Comparison of ENCODE assay signal across 25 cellular contexts in genomic region chr6:2224847-2225382, GRCh38.
"Had no signal": no experiment of that assay in that cellular context is flagged by ENCODE, and none has a peak within 500 bp of the region (broad histone marks: within the 10 kb centered on the region; RNA-seq: fewer than 3 reads in every experiment).

No MANE protein-coding gene starts in this region.

- H3K4me3 Mint-ChIP-seq: activated CD4-positive, alpha-beta T cell treated with anti-CD3 and anti-CD28 coated beads, Interleukin-2, amount 10 ng/mL, durations not matched to agents 7 days and 5 days; activated CD8-positive, alpha-beta memory T cell treated with anti-CD3 and anti-CD28 coated beads, Interleukin-2, amount 10 ng/mL, durations not matched to agents 7 days and 5 days; activated CD8-positive, alpha-beta T cell treated with anti-CD3 and anti-CD28 coated beads for 36 hours; activated naive CD4-positive, alpha-beta T cell treated with anti-CD3 and anti-CD28 coated beads, Interleukin-2, amount 10 ng/mL, durations not matched to agents 7 days and 5 days; effector memory CD8-positive, alpha-beta T cell; nephron; stimulated activated naive B cell treated with anti-CD40 and anti-IgM and Interleukin-4, amounts not matched to agents 10 μg/mL and 1 μg/mL and 100 μg/mL, for 72 hours had no signal

- H3K27ac ChIP-seq: esophagus muscularis mucosa, gastrocnemius medialis, neutrophil, parathyroid adenoma, skin epidermis, testis, upper lobe of right lung, WERI-Rb-1 had no signal

- ATAC-seq: activated CD8-positive, alpha-beta memory T cell treated with anti-CD3 and anti-CD28 coated beads, Interleukin-2, amount 10 ng/mL, durations not matched to agents 7 days and 5 days; activated CD8-positive, alpha-beta T cell treated with anti-CD3 and anti-CD28 coated beads for 36 hours; effector memory CD8-positive, alpha-beta T cell; gastrocnemius medialis; left ventricle myocardium superior; right cardiac atrium; stimulated activated naive B cell treated with anti-CD40 and anti-IgM and Interleukin-4, amounts not matched to agents 10 μg/mL and 1 μg/mL and 100 μg/mL, for 72 hours; upper lobe of right lung had no signal

- DNase-seq: activated CD4-positive, alpha-beta T cell treated with anti-CD3 and anti-CD28 coated beads, Interleukin-2, amount 10 ng/mL, durations not matched to agents 7 days and 5 days; activated CD4-positive, CD25-positive, alpha-beta regulatory T cell treated with anti-CD3 and anti-CD28 coated beads, Interleukin-2, amount 50 U/mL, for 72 hours; activated CD8-positive, alpha-beta memory T cell treated with anti-CD3 and anti-CD28 coated beads, Interleukin-2, amount 10 ng/mL, durations not matched to agents 7 days and 5 days; activated CD8-positive, alpha-beta T cell treated with anti-CD3 and anti-CD28 coated beads for 36 hours; activated effector memory CD4-positive, alpha-beta T cell treated with anti-CD3 and anti-CD28 coated beads, Interleukin-2, amount 50 U/mL, for 16 hours; activated naive CD4-positive, alpha-beta T cell treated with anti-CD3 and anti-CD28 coated beads, Interleukin-2, amount 10 ng/mL, durations not matched to agents 7 days and 5 days; activated T-cell treated with anti-CD3 and anti-CD28 coated beads for 4 hours; amygdala; effector memory CD8-positive, alpha-beta T cell; gastrocnemius medialis; hypothalamus; left ventricle myocardium superior; midbrain; right cardiac atrium; stimulated activated CD4-positive, alpha-beta T cell treated with anti-CD3 and anti-CD28 coated beads, Interleukin-15, amount 100 ng/mL, for 24 hours; stimulated activated naive B cell treated with anti-CD40 and anti-IgM and Interleukin-4, amounts not matched to agents 10 μg/mL and 1 μg/mL and 100 μg/mL, for 72 hours; SW 1271; testis; upper lobe of right lung; WERI-Rb-1 had no signal

- H3K36me3 Mint-ChIP-seq: activated CD8-positive, alpha-beta memory T cell treated with anti-CD3 and anti-CD28 coated beads, Interleukin-2, amount 10 ng/mL, durations not matched to agents 7 days and 5 days; activated naive CD4-positive, alpha-beta T cell treated with anti-CD3 and anti-CD28 coated beads, Interleukin-2, amount 10 ng/mL, durations not matched to agents 7 days and 5 days; stimulated activated naive B cell treated with anti-CD40 and anti-IgM and Interleukin-4, amounts not matched to agents 10 μg/mL and 1 μg/mL and 100 μg/mL, for 72 hours had no signal

- H3K9me3 Mint-ChIP-seq: activated CD4-positive, alpha-beta T cell treated with anti-CD3 and anti-CD28 coated beads, Interleukin-2, amount 10 ng/mL, durations not matched to agents 7 days and 5 days; activated CD8-positive, alpha-beta T cell treated with anti-CD3 and anti-CD28 coated beads for 36 hours; activated naive CD4-positive, alpha-beta T cell treated with anti-CD3 and anti-CD28 coated beads, Interleukin-2, amount 10 ng/mL, durations not matched to agents 7 days and 5 days; effector memory CD8-positive, alpha-beta T cell; nephron; stimulated activated naive B cell treated with anti-CD40 and anti-IgM and Interleukin-4, amounts not matched to agents 10 μg/mL and 1 μg/mL and 100 μg/mL, for 72 hours had no signal

- H3K4me1 ChIP-seq: gastrocnemius medialis, parathyroid adenoma had no signal

- H3K36me3 ChIP-seq: esophagus muscularis mucosa, gastrocnemius medialis, neutrophil, upper lobe of right lung, WERI-Rb-1 had no signal

- H3K27ac Mint-ChIP-seq: activated CD4-positive, alpha-beta T cell treated with anti-CD3 and anti-CD28 coated beads, Interleukin-2, amount 10 ng/mL, durations not matched to agents 7 days and 5 days; activated CD8-positive, alpha-beta memory T cell treated with anti-CD3 and anti-CD28 coated beads, Interleukin-2, amount 10 ng/mL, durations not matched to agents 7 days and 5 days; activated CD8-positive, alpha-beta T cell treated with anti-CD3 and anti-CD28 coated beads for 36 hours; activated naive CD4-positive, alpha-beta T cell treated with anti-CD3 and anti-CD28 coated beads, Interleukin-2, amount 10 ng/mL, durations not matched to agents 7 days and 5 days; effector memory CD8-positive, alpha-beta T cell; nephron; stimulated activated naive B cell treated with anti-CD40 and anti-IgM and Interleukin-4, amounts not matched to agents 10 μg/mL and 1 μg/mL and 100 μg/mL, for 72 hours had no signal

- H3K9me3 ChIP-seq: esophagus muscularis mucosa, gastrocnemius medialis, neutrophil, testis, upper lobe of right lung had no signal

- H3K9ac ChIP-seq: parathyroid adenoma had no signal

- H3K27me3 Mint-ChIP-seq: activated CD4-positive, alpha-beta T cell treated with anti-CD3 and anti-CD28 coated beads, Interleukin-2, amount 10 ng/mL, durations not matched to agents 7 days and 5 days; activated CD8-positive, alpha-beta memory T cell treated with anti-CD3 and anti-CD28 coated beads, Interleukin-2, amount 10 ng/mL, durations not matched to agents 7 days and 5 days; activated CD8-positive, alpha-beta T cell treated with anti-CD3 and anti-CD28 coated beads for 36 hours; activated naive CD4-positive, alpha-beta T cell treated with anti-CD3 and anti-CD28 coated beads, Interleukin-2, amount 10 ng/mL, durations not matched to agents 7 days and 5 days; effector memory CD8-positive, alpha-beta T cell; stimulated activated naive B cell treated with anti-CD40 and anti-IgM and Interleukin-4, amounts not matched to agents 10 μg/mL and 1 μg/mL and 100 μg/mL, for 72 hours had no signal

- H3K4me1 Mint-ChIP-seq: nephron had no signal

- H3K4me3 ChIP-seq: esophagus muscularis mucosa, gastrocnemius medialis, skin epidermis, testis, upper lobe of right lung had no signal

- H3K27me3 ChIP-seq: esophagus muscularis mucosa, gastrocnemius medialis, neutrophil, testis, upper lobe of right lung had no signal
